20 cellular contexts compared by ENCODE assay signal in genomic region chr5:168238422-168238821, GRCh38. TPM values are rescaled to one million over a fixed set of nuclear protein-coding genes. Genes with fewer than 3 reads are reported as not detected.
DNase-seq lines count a peak whose midpoint lies in the region; ATAC-seq and TF ChIP-seq lines count a peak whose summit lies in the region.
"Had no signal": no experiment of that assay in that cellular context is flagged by ENCODE, and none has a peak within 500 bp of the region (broad histone marks: within the 10 kb centered on the region; RNA-seq: fewer than 3 reads in every experiment).

No MANE protein-coding gene starts in this region.

- TF ChIP-seq CTCF in A673 (conservative IDR thresholded peaks at IDR 0.05; ENCODE audit: low read depth, low read length), result no peak
- no peak for TF ChIP-seq CTCF in omental fat pad (IDR thresholded peaks at IDR 0.05)

- ATAC-seq in omental fat pad (ENCODE audit: low FRiP score), result no peak
- no peak for ATAC-seq in HG02759 (IDR thresholded peaks at IDR 0.05; ENCODE audit: unreplicated experiment)
- ATAC-seq: K562, SK-N-SH treated with all-trans-retinoic acid at 6 μM for 48 hours had no signal

- no peaks in the 10 kb centered on the region for H3K9me3 ChIP-seq in A673 (ENCODE audit: low read depth, low read length, poor library complexity, severe bottlenecking)
- no peaks in the 10 kb centered on the region for H3K9me3 ChIP-seq in SK-N-MC (ENCODE audit: low read depth, low read length)
- H3K9me3 ChIP-seq: HAP-1 had no signal

- POLR2A ChIA-PET in A673 (lab: Charles Lee; ENCODE audit: low non-redundant PET), result interaction anchor here (0.6 to 1.0 kb wide), 2 partner anchors 12 to 661 kb away, joined by 3 to 6 read pairs; no protein-coding TSS in a partner anchor

- in situ Hi-C loops in G401 (cut with HindIII; ENCODE audit: low sequenced_read_pairs), result no loop called here

- CTCF ChIA-PET in A673 (lab: Charles Lee), result no interaction called here

- BruUV-seq in A673 (replicated peaks; lab: Mats Ljungman, UMichigan), result no TSS peak

- H3K4me3 ChIP-seq in A673 (ENCODE audit: low read depth, low read length, poor library complexity, severe bottlenecking) (no peak overlapping the region), SK-N-MC (peak overlapping the region; percentile 35)
- H3K4me3 ChIP-seq: HAP-1, K562 had no signal

- peak; percentile 92 for DNase-seq in A673 (ENCODE audit: low spot score)
- DNase-seq in G401 (ENCODE audit: low spot score), result peak; percentile 45
- peak; percentile 99 for DNase-seq in SK-N-MC (ENCODE audit: low read depth, low spot score)
- DNase-seq in left kidney (ENCODE audit: low read depth, low spot score), result peak; percentile 24
- no peak for DNase-seq in cardiac septum (ENCODE audit: low spot score)
- no peak for DNase-seq in omental fat pad (ENCODE audit: low spot score)
- DNase-seq in stimulated activated CD4-positive, alpha-beta T cell treated with anti-CD3 and anti-CD28 coated beads, Interleukin-2, amount 100 ng/mL, for 24 hours, result no peak
- DNase-seq: COR-L47, NCI-H1105, NCI-H2081 treated with DMSO at 0.1 percent for 48 hours, NCI-H446 treated with DMSO at 0.1 percent for 48 hours, NCI-H748 treated with DMSO at 0.1 percent for 48 hours, SHP77, T-helper 1 cell had no signal

- intact Hi-C loops in A673 (cut with micrococcal nuclease; ENCODE audit: unreplicated experiment), result loop anchor here (5.0 kb wide), 1 partner anchor 661 kb away; no protein-coding TSS in a partner anchor
- intact Hi-C loops in cardiac septum (cut with DNase I), result no loop called here

- no peak overlapping the region for H3K9ac ChIP-seq in SK-N-MC (ENCODE audit: insufficient read length)

- H3K36me3 ChIP-seq in A673 (ENCODE audit: insufficient read depth, low read length, poor library complexity, severe bottlenecking) (peaks cover 11% of the 10 kb centered on the region), SK-N-MC (ENCODE audit: insufficient read depth, low read length) (peaks cover 8% of the 10 kb centered on the region; the same call in 1 of the 2 replicates)
- H3K36me3 ChIP-seq: HAP-1 had no signal

- H3K27ac ChIP-seq in A673 (ENCODE audit: low read depth, low read length, poor library complexity, severe bottlenecking), result peak overlapping the region; percentile 77
- peak overlapping the region; percentile 74; the same call in 1 of the 2 replicates for H3K27ac ChIP-seq in SK-N-MC
- H3K27ac ChIP-seq: 22Rv1 had no signal

- peaks cover 26% of the 10 kb centered on the region for H3K4me1 ChIP-seq in A673 (ENCODE audit: insufficient read depth, low read length, poor library complexity, severe bottlenecking)
- H3K4me1 ChIP-seq: HAP-1 had no signal

- H3K27me3 ChIP-seq in A673 (replicated peaks; ENCODE audit: insufficient read depth, low read depth, low read length, poor library complexity), result no peaks in the 10 kb centered on the region

RNA-seq across cellular contexts. Expression of gene WWC1, which starts 53.0 kb away (rescaled TPM):
- total RNA-seq in A673 (2021) (8.2 and 8.8 TPM in 2 replicates), cardiac septum (0.51 TPM), omental fat pad (10 to 100 TPM in 3 of 4 donors, under 1 TPM in 1; 0.63 to 92.6 (median 21.0) TPM)
- 37.0 and 46.3 TPM in 2 replicates for total RNA-seq in G401 (2014; rRNA removed; shearing (Covaris generic))
- total RNA-seq: OCI-LY7 had no signal

Comparison
In these comparisons a context has a peak if more than half of its experiments do, and no peak if none do; other contexts are left out.
1. DNase-seq: peak in A673 (single experiment), G401 (single experiment), SK-N-MC (single experiment) and left kidney (single experiment); none in cardiac septum (single experiment), omental fat pad (single experiment) and stimulated activated CD4-positive, alpha-beta T cell treated with anti-CD3 and anti-CD28 coated beads, Interleukin-2, amount 100 ng/mL, for 24 hours (0 of 2).